Comparison of ENCODE assay signal across 21 cellular contexts in the genomic region with DNA sequence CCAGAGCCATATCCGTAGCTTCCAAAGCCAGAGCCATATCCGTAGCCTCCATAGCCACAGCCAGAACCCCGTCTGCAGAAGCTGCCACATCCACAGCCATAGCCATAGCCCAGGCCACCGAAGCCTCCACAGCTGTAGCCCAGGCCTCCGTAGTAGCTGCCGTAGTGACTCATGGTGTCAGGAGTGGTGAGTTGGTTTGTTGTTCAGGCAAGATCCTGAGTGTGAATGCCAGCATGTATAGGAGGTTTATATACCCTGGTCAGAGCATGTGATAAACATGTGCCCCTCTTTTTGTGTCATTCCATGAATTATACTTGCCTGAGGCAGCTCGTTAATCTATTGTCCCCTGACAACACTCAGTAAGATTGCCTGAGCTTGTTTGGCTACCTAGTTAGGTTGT. TPM values are rescaled to one million over a fixed set of nuclear protein-coding genes. Genes with fewer than 3 reads are reported as not detected.
"Had no signal": no experiment of that assay in that cellular context is flagged by ENCODE, and none has a peak within 500 bp of the region (broad histone marks: within the 10 kb centered on the region; RNA-seq: fewer than 3 reads in every experiment).

A gene (minus strand): TSS at position 223 of the 400 bp plus-strand sequence. CDS start 50 bp downstream, at position 173.

- H3K4me3 ChIP-seq: ascending aorta, coronary artery, esophagus muscularis mucosa, hepatocyte, smooth muscle cell, testis had no signal

- H3K27ac ChIP-seq: ascending aorta, coronary artery, esophagus muscularis mucosa, hepatocyte, testis had no signal

- DNase-seq: activated CD4-positive, alpha-beta T cell treated with anti-CD3 and anti-CD28 coated beads, Interleukin-2, amount 50 U/mL, for 4 hours; activated gamma-delta T cell; occipital lobe; stimulated activated CD4-positive, alpha-beta T cell treated with anti-CD3 and anti-CD28 coated beads, Interleukin-4, amount 100 ng/mL, for 1 hour; SW 1271; T-helper 2 cell; testis had no signal

- H3K36me3 ChIP-seq: ascending aorta, esophagus muscularis mucosa had no signal

- H3K4me2 ChIP-seq: hepatocyte, smooth muscle cell had no signal

- H3K27me3 ChIP-seq: ascending aorta, esophagus muscularis mucosa, hepatocyte, testis had no signal

- H3K79me2 ChIP-seq: hepatocyte had no signal

- H2AFZ ChIP-seq: hepatocyte had no signal

- FAIRE-seq: endometrium, islet of Langerhans had no signal

- H3K4me1 ChIP-seq: ascending aorta, testis had no signal

- H3K9me3 ChIP-seq: ascending aorta, esophagus muscularis mucosa, testis had no signal

RNA-seq across cellular contexts. Expression of the gene that starts here (rescaled TPM):
- total RNA-seq: activated CD8-positive, alpha-beta memory T cell treated with anti-CD3 and anti-CD28 coated beads for 36 hours; ascending aorta; esophagus muscularis mucosa; glomerular endothelial cell; hepatocyte; left lobe of liver; mononuclear cell; occipital lobe; posterior vena cava; testis had no signal
- polyA plus RNA-seq: adipose tissue, hepatocyte, neural cell, smooth muscle cell had no signal
